16 cellular contexts compared by ENCODE assay signal in genomic region chr9:132474253-132474652, GRCh38.
"Had no signal": no experiment of that assay in that cellular context is flagged by ENCODE, and none has a peak within 500 bp of the region (broad histone marks: within the 10 kb centered on the region; RNA-seq: fewer than 3 reads in every experiment).

No MANE protein-coding gene starts in this region.

- DNase-seq: activated CD4-positive, alpha-beta memory T cell treated with anti-CD3 and anti-CD28 coated beads for 36 hours; activated gamma-delta T cell treated with Interleukin-2 at 50 U/mL for 16 hours; activated naive CD8-positive, alpha-beta T cell treated with anti-CD3 and anti-CD28 coated beads, Interleukin-2, amount 50 U/mL, for 24 hours; activated T-cell treated with anti-CD3 and anti-CD28 coated beads, Interleukin-2, amount 50 U/mL, for 4 hours; caudate nucleus; cortex of kidney; glutamatergic neuron; left ventricle myocardium inferior; mesenchymal stem cell; small intestine; T-cell; T1000; thyroid gland had no signal

- H3K9me3 ChIP-seq: left ventricle myocardium inferior, thyroid gland, vagina had no signal

- H3K27me3 Mint-ChIP-seq: activated CD4-positive, alpha-beta memory T cell treated with anti-CD3 and anti-CD28 coated beads for 36 hours had no signal

- H3K36me3 ChIP-seq: left ventricle myocardium inferior, thyroid gland, vagina had no signal

- ATAC-seq: activated naive CD8-positive, alpha-beta T cell treated with anti-CD3 and anti-CD28 coated beads, Interleukin-2, amount 50 U/mL, for 24 hours; activated T-cell treated with anti-CD3 and anti-CD28 coated beads, Interleukin-2, amount 50 U/mL, for 4 hours; natural killer cell treated with Interleukin-12 subunit alpha and Interleukin-12 subunit beta and Interleukin-15 and Interleukin-18, amount 100 ng/mL, for 72 hours; stimulated activated effector memory CD8-positive, alpha-beta T cell treated with anti-CD3 and anti-CD28 coated beads, Interleukin-12 subunit alpha, Interleukin-12 subunit beta, amount 100 ng/mL, for 72 hours; T-cell had no signal

- H3K4me3 ChIP-seq: left ventricle myocardium inferior, thyroid gland, vagina had no signal

- H3K4me1 ChIP-seq: thyroid gland, vagina had no signal

- H3K27ac Mint-ChIP-seq: activated CD4-positive, alpha-beta memory T cell treated with anti-CD3 and anti-CD28 coated beads for 36 hours; activated naive CD8-positive, alpha-beta T cell treated with anti-CD3 and anti-CD28 coated beads, Interleukin-2, amount 50 U/mL, for 24 hours; stimulated activated effector memory CD8-positive, alpha-beta T cell treated with anti-CD3 and anti-CD28 coated beads, Interleukin-12 subunit alpha, Interleukin-12 subunit beta, amount 100 ng/mL, for 72 hours; T-cell had no signal

- H3K27me3 ChIP-seq: thyroid gland, vagina had no signal

- H3K4me3 Mint-ChIP-seq: activated CD4-positive, alpha-beta memory T cell treated with anti-CD3 and anti-CD28 coated beads for 36 hours; activated naive CD8-positive, alpha-beta T cell treated with anti-CD3 and anti-CD28 coated beads, Interleukin-2, amount 50 U/mL, for 24 hours; activated T-cell treated with anti-CD3 and anti-CD28 coated beads, Interleukin-2, amount 50 U/mL, for 4 hours; natural killer cell treated with Interleukin-12 subunit alpha and Interleukin-12 subunit beta and Interleukin-15 and Interleukin-18, amount 100 ng/mL, for 72 hours; stimulated activated effector memory CD8-positive, alpha-beta T cell treated with anti-CD3 and anti-CD28 coated beads, Interleukin-12 subunit alpha, Interleukin-12 subunit beta, amount 100 ng/mL, for 72 hours; T-cell had no signal

- H3K36me3 Mint-ChIP-seq: activated CD4-positive, alpha-beta memory T cell treated with anti-CD3 and anti-CD28 coated beads for 36 hours; natural killer cell treated with Interleukin-12 subunit alpha and Interleukin-12 subunit beta and Interleukin-15 and Interleukin-18, amount 100 ng/mL, for 72 hours; stimulated activated effector memory CD8-positive, alpha-beta T cell treated with anti-CD3 and anti-CD28 coated beads, Interleukin-12 subunit alpha, Interleukin-12 subunit beta, amount 100 ng/mL, for 72 hours; T-cell had no signal

- H3K9me3 Mint-ChIP-seq: activated CD4-positive, alpha-beta memory T cell treated with anti-CD3 and anti-CD28 coated beads for 36 hours; activated naive CD8-positive, alpha-beta T cell treated with anti-CD3 and anti-CD28 coated beads, Interleukin-2, amount 50 U/mL, for 24 hours; activated T-cell treated with anti-CD3 and anti-CD28 coated beads, Interleukin-2, amount 50 U/mL, for 4 hours; natural killer cell treated with Interleukin-12 subunit alpha and Interleukin-12 subunit beta and Interleukin-15 and Interleukin-18, amount 100 ng/mL, for 72 hours; stimulated activated effector memory CD8-positive, alpha-beta T cell treated with anti-CD3 and anti-CD28 coated beads, Interleukin-12 subunit alpha, Interleukin-12 subunit beta, amount 100 ng/mL, for 72 hours; T-cell had no signal

- H3K27ac ChIP-seq: left ventricle myocardium inferior, thyroid gland, vagina had no signal
